ENCODE assay signal across 9 cellular contexts in the genomic region with DNA sequence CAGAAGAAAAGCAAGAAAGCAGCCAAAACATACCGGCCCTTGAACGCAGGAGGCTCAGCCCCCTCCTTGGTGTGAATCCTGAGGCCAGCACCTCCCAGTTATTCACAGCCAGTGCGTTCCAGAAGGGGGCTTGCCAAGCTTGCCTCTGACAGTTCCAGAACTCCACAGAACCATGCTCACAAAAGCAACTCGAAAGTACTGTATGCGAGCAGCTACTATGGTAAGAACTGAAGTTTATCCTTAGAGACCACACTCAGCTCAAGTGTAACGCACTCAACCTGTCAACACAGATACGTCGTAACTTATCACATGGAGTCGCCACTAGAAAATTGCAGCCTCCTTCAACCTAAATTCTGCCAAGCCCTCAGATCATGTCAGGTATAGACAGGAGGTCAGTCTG. TPM values are rescaled to one million over a fixed set of nuclear protein-coding genes. Genes with fewer than 3 reads are reported as not detected.
DNase-seq lines count a peak whose midpoint lies in the region; ATAC-seq and TF ChIP-seq lines count a peak whose summit lies in the region.
"Had no signal": no experiment of that assay in that cellular context is flagged by ENCODE, and none has a peak within 500 bp of the region (broad histone marks: within the 10 kb centered on the region; RNA-seq: fewer than 3 reads in every experiment).

No MANE protein-coding gene starts in this region.

- intact Hi-C loops in right lobe of liver (cut with DNase I) = loop anchor here in 1 of 2 donors (10.0 kb wide), 1 partner anchor 55 kb away; the partner anchor contains the start of gene CAMSAP1

- H3K9me3 Mint-ChIP-seq in activated T-cell treated with anti-CD3 and anti-CD28 coated beads, Interleukin-2, amount 50 U/mL, for 24 hours = no peaks in the 10 kb centered on the region
- no peaks in the 10 kb centered on the region for H3K9me3 Mint-ChIP-seq in type B pancreatic cell

- no peak for DNase-seq in activated T-cell treated with anti-CD3 and anti-CD28 coated beads, Interleukin-2, amount 50 U/mL, for 24 hours
- DNase-seq in activated T-cell treated with anti-CD3 and anti-CD28 coated beads, Interleukin-2, amount 50 U/mL, for 48 hours = no peak
- no peak for DNase-seq in astrocyte of the cerebellum (ENCODE audit: low read depth)
- DNase-seq in right lobe of liver = no peak
- no peak for DNase-seq in type B pancreatic cell (ENCODE audit: extremely low spot score, unreplicated experiment)
- DNase-seq in substantia nigra (lab: John Stamatoyannopoulos, UW) = no peak
- DNase-seq: midbrain had no signal

- H3K4me1 ChIP-seq in right lobe of liver = peaks cover 0 to 14% (median 0%) of the 10 kb centered on the region in 4 donors

- peak overlapping the region in 1 of 3 donors; percentile 76 for H3K27ac ChIP-seq in right lobe of liver
- H3K27ac ChIP-seq in substantia nigra (ENCODE audit: low read depth, low read length, poor library complexity, severe bottlenecking) = no peak overlapping the region

- ATAC-seq in right lobe of liver (no peak), HG03139 (IDR thresholded peaks at IDR 0.05; ENCODE audit: unreplicated experiment) (no peak), HG03457 (IDR thresholded peaks at IDR 0.05; ENCODE audit: unreplicated experiment) (no peak)

- no peaks in the 10 kb centered on the region for H3K9me3 ChIP-seq in right lobe of liver

- H3K4me3 Mint-ChIP-seq in activated T-cell treated with anti-CD3 and anti-CD28 coated beads, Interleukin-2, amount 50 U/mL, for 24 hours = peak overlapping the region; percentile 89
- H3K4me3 Mint-ChIP-seq in type B pancreatic cell = peak overlapping the region; percentile 90

- H3K36me3 ChIP-seq in right lobe of liver = peaks cover 0 to under 1% (median 0%) of the 10 kb centered on the region in 4 donors

- no peaks in the 10 kb centered on the region for H3K27me3 ChIP-seq in right lobe of liver

- in situ Hi-C loops in astrocyte of the cerebellum (cut with HindIII; ENCODE audit: low sequenced_read_pairs) = loop anchor here (10.0 kb wide), 1 partner anchor 245 kb away; no protein-coding TSS in a partner anchor

- peak overlapping the region; percentile 3 for H3K27ac Mint-ChIP-seq in activated T-cell treated with anti-CD3 and anti-CD28 coated beads, Interleukin-2, amount 50 U/mL, for 24 hours
- H3K27ac Mint-ChIP-seq in type B pancreatic cell = peak overlapping the region; percentile 76

- TF ChIP-seq POLR2A in right lobe of liver (IDR thresholded peaks at IDR 0.05) = no peak

- H3K36me3 Mint-ChIP-seq in activated T-cell treated with anti-CD3 and anti-CD28 coated beads, Interleukin-2, amount 50 U/mL, for 24 hours (ENCODE audit: low read depth) = peaks cover 21% of the 10 kb centered on the region
- peaks cover under 1% of the 10 kb centered on the region for H3K36me3 Mint-ChIP-seq in type B pancreatic cell

- peaks cover 39% of the 10 kb centered on the region for H3K4me1 Mint-ChIP-seq in activated T-cell treated with anti-CD3 and anti-CD28 coated beads, Interleukin-2, amount 50 U/mL, for 24 hours (ENCODE audit: low read depth)
- peaks cover 28% of the 10 kb centered on the region for H3K4me1 Mint-ChIP-seq in type B pancreatic cell (ENCODE audit: unreplicated experiment)

- no peak for TF ChIP-seq CTCF in astrocyte of the cerebellum (IDR thresholded peaks at IDR 0.05; ENCODE audit: low read depth, low read length, missing control alignments)
- TF ChIP-seq CTCF in right lobe of liver (IDR thresholded peaks at IDR 0.05) = no peak
- no peak for TF ChIP-seq CTCF in type B pancreatic cell (conservative IDR thresholded peaks at IDR 0.05)

- 64% methylated on average over 7 of the region's 9 CpGs for WGBS in right lobe of liver (ENCODE audit: insufficient coverage, low coverage, low lambda C conversion rate, missing lambda C conversion rate)

- H3K4me3 ChIP-seq in astrocyte of the cerebellum (ENCODE audit: low read depth, low read length) (peak overlapping the region; percentile 82), right lobe of liver (peak overlapping the region; percentile 85 to 95 (median 92))

- no peaks in the 10 kb centered on the region for H3K27me3 Mint-ChIP-seq in activated T-cell treated with anti-CD3 and anti-CD28 coated beads, Interleukin-2, amount 50 U/mL, for 24 hours
- H3K27me3 Mint-ChIP-seq in type B pancreatic cell = no peaks in the 10 kb centered on the region

RNA-seq across cellular contexts. Expression of gene UBAC1, which starts 1.4 kb away (rescaled TPM):
- 10 to 100 TPM; 15.2 to 27.0 (median 16.5) TPM for total RNA-seq in right lobe of liver
- total RNA-seq in type B pancreatic cell (ENCODE audit: low replicate concordance) = 34.5 and 45.2 TPM in 2 replicates

RNA-seq across cellular contexts. Expression of gene CAMSAP1, which starts 52.5 kb away (rescaled TPM):
- total RNA-seq in right lobe of liver = 10 to 100 TPM in 3 of 6 experiments, 1 to 10 TPM in 3; 5.2 to 16.1 (median 10.4) TPM
- total RNA-seq in type B pancreatic cell (ENCODE audit: low replicate concordance) = 33.9 and 58.2 TPM in 2 replicates
